8 cellular contexts compared by ENCODE assay signal in the genomic region with DNA sequence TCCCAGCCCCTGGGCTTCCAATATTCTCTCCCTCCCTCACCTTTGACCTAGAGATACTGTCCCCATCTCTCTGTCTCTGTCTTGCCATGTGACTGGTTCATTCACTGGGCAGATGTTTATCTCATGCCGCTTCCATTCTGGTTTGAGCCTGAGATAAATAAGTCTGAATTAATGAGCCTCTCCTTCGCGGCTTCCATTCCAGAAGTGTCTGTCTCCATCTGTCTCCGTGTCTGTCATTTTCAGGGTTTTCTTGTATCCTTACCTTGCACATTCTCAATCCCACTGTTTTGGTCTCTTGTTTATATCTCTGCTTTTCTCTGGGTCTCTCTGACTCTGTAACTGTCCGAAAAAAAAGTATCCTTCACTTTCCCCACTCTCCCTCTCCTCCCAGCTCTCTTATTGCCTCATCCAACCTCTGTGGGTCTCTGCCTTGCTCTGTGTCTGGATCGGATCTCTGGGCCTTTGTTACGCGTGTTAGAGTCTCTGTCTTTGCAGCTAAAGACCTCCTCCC. TPM values are rescaled to one million over a fixed set of nuclear protein-coding genes. Genes with fewer than 3 reads are reported as not detected.
DNase-seq lines count a peak whose midpoint lies in the region; ATAC-seq, FAIRE-seq and TF ChIP-seq lines count a peak whose summit lies in the region.

No MANE protein-coding gene starts in this region.

- ATAC-seq in gastrocnemius medialis = no peak
- ATAC-seq in HG02870 (IDR thresholded peaks at IDR 0.05; ENCODE audit: unreplicated experiment) = no peak

- H3K9ac ChIP-seq in SK-N-MC (ENCODE audit: insufficient read length) (peak overlapping the region; percentile 70), fibroblast of lung (ENCODE audit: insufficient read depth, low read length) (peak overlapping the region; percentile 44)

- intact Hi-C loops in gastrocnemius medialis (cut with DNase I; ENCODE audit: low total_unique reads) = no loop called here

- H3K27me3 ChIP-seq in H7 (ENCODE audit: control insufficient read depth, insufficient read depth, low read length) = no peaks in the 10 kb centered on the region
- no peaks in the 10 kb centered on the region for H3K27me3 ChIP-seq in fibroblast of lung (ENCODE audit: control insufficient read depth, insufficient read depth, low read length)
- no peaks in the 10 kb centered on the region for H3K27me3 ChIP-seq in gastrocnemius medialis
- no peaks in the 10 kb centered on the region for H3K27me3 ChIP-seq in MG63

- no peaks in the 10 kb centered on the region for H3K9me3 ChIP-seq in SK-N-MC (ENCODE audit: low read depth, low read length)
- H3K9me3 ChIP-seq in fibroblast of lung (ENCODE audit: control insufficient read depth, insufficient read depth, low read depth, low read length) = no peaks in the 10 kb centered on the region
- no peaks in the 10 kb centered on the region for H3K9me3 ChIP-seq in gastrocnemius medialis
- no peaks in the 10 kb centered on the region for H3K9me3 ChIP-seq in MG63

- H3K4me1 ChIP-seq in fibroblast of lung (ENCODE audit: control insufficient read depth, extremely low read depth, insufficient read depth, low read length) (peaks cover 7% of the 10 kb centered on the region), gastrocnemius medialis (peaks cover 24 to 28% of the 10 kb centered on the region in 2 donors)

- no peak for TF ChIP-seq CTCF in fibroblast of lung (conservative IDR thresholded peaks at IDR 0.05 in 1 of 2, IDR thresholded peaks at IDR 0.05 in 1 of 2; ENCODE audit: low read depth in 1 of 2, low read length in 2 of 2)
- TF ChIP-seq CTCF in gastrocnemius medialis (IDR thresholded peaks at IDR 0.05 in 4 of 5, conservative IDR thresholded peaks at IDR 0.05 in 1 of 5) = no peak

- H3K36me3 ChIP-seq in H7 (replicated peaks; ENCODE audit: control insufficient read depth, insufficient read depth, low read length) = no peaks in the 10 kb centered on the region; the same call in none of the 2 replicates
- H3K36me3 ChIP-seq in SK-N-MC (ENCODE audit: insufficient read depth, low read length) = no peaks in the 10 kb centered on the region; the same call in none of the 2 replicates
- peaks cover 2% of the 10 kb centered on the region for H3K36me3 ChIP-seq in fibroblast of lung (ENCODE audit: control insufficient read depth, insufficient read depth, low read length)
- H3K36me3 ChIP-seq in gastrocnemius medialis = peaks cover 0 to 4% of the 10 kb centered on the region in 2 donors
- peaks cover 33% of the 10 kb centered on the region for H3K36me3 ChIP-seq in MG63

- peak overlapping the region; percentile 85 for H2AFZ ChIP-seq in fibroblast of lung (ENCODE audit: low read length)

- H3K27ac ChIP-seq in SK-N-MC (peak overlapping the region; percentile 83), fibroblast of lung (ENCODE audit: insufficient read depth, low read length) (peak overlapping the region; percentile 67), gastrocnemius medialis (peak overlapping the region; percentile 90 to 99 (median 94))

- peaks cover 6% of the 10 kb centered on the region for H3K79me2 ChIP-seq in fibroblast of lung (ENCODE audit: control insufficient read depth, insufficient read depth, low read length)

- no peak for FAIRE-seq in HTR-8/SVneo (lab: Jason Lieb, UNC)

- no peaks in the 10 kb centered on the region for H4K20me1 ChIP-seq in fibroblast of lung (ENCODE audit: control insufficient read depth, extremely low read depth, insufficient read depth, low read length)

- DNase-seq in H7 = peak; percentile 54
- no peak for DNase-seq in SK-N-MC (ENCODE audit: low read depth, low spot score)
- DNase-seq in fibroblast of lung (ENCODE audit: low read depth in 2 of 2) = no peak
- no peak for DNase-seq in gastrocnemius medialis
- no peak for DNase-seq in SIG-M5 (lab: John Stamatoyannopoulos, UW)
- DNase-seq in MG63 = no peak
- DNase-seq in HTR-8/SVneo (ENCODE audit: insufficient read length, low spot score) = no peak

- peak overlapping the region; percentile 97 for H3K4me2 ChIP-seq in fibroblast of lung (ENCODE audit: extremely low read depth, insufficient read depth, low read length)

- no peak for TF ChIP-seq POLR2A in gastrocnemius medialis (IDR thresholded peaks at IDR 0.05)

- peak overlapping the region; percentile 30 for H3K4me3 ChIP-seq in H7 (ENCODE audit: insufficient read depth, low read depth, low read length)
- peak overlapping the region; percentile 94 for H3K4me3 ChIP-seq in SK-N-MC
- H3K4me3 ChIP-seq in fibroblast of lung (replicated peaks in 1 of 4; ENCODE audit: control extremely low read depth in 1 of 4, insufficient read depth in 1 of 4, low read depth in 3 of 4, low read length in 4 of 4) = peak overlapping the region; percentile 38 to 77 (median 48)
- H3K4me3 ChIP-seq in gastrocnemius medialis = peak overlapping the region; percentile 3 to 75 (median 56)
- no peak overlapping the region for H3K4me3 ChIP-seq in MG63

- in situ Hi-C loops in gastrocnemius medialis (cut with MboI; ENCODE audit: low sequenced_read_pairs in 4 of 4) = no loop called here

RNA-seq across cellular contexts. Expression of gene SPHK2, which starts 4.3 kb away (rescaled TPM):
- 10.9 and 26.4 TPM in 2 replicates for total RNA-seq in H7 (2014; rRNA removed; shearing (Covaris generic))
- total RNA-seq in fibroblast of lung = 5.1 and 9.6 TPM in 2 replicates
- 3.4 and 5.7 TPM in 2 replicates for polyA plus RNA-seq in fibroblast of lung
- 6.5 and 13.9 TPM in 2 replicates for polyA plus RNA-seq in fibroblast of lung (2012)
- polyA minus RNA-seq in fibroblast of lung (ENCODE audit: low replicate concordance) = 4.5 and 6.4 TPM in 2 replicates
- 10 to 100 TPM in 2 of 4 donors, 1 to 10 TPM in 2; 7.8 to 12.4 (median 9.2) TPM for total RNA-seq in gastrocnemius medialis
- 6.7 and 8.6 TPM in 2 replicates for total RNA-seq in MG63 (2014; rRNA removed; shearing (Covaris generic); ENCODE audit: low replicate concordance)

RNA-seq across cellular contexts. Expression of gene RPL18, which starts 4.6 kb away (rescaled TPM):
- total RNA-seq in H7 (2014; rRNA removed; shearing (Covaris generic)) = 3,978 and 5,156 TPM in 2 replicates
- total RNA-seq in fibroblast of lung (2,017 and 2,054 TPM in 2 replicates), gastrocnemius medialis (1,000 to 10,000 TPM; 1,223 to 1,420 (median 1,299) TPM)
- 1,166 and 1,578 TPM in 2 replicates for polyA plus RNA-seq in fibroblast of lung
- 2,372 and 2,688 TPM in 2 replicates for polyA plus RNA-seq in fibroblast of lung (2012)
- 1,142 and 1,357 TPM in 2 replicates for polyA minus RNA-seq in fibroblast of lung (ENCODE audit: low replicate concordance)
- total RNA-seq in MG63 (2014; rRNA removed; shearing (Covaris generic); ENCODE audit: low replicate concordance) = 3,057 and 3,727 TPM in 2 replicates

RNA-seq across cellular contexts. Expression of gene FAM83E, which starts 8.7 kb away (rescaled TPM):
- total RNA-seq in H7 (2014; rRNA removed; shearing (Covaris generic)) = 3.8 and 4.0 TPM in 2 replicates
- 0.50 and 1.0 TPM in 2 replicates for total RNA-seq in fibroblast of lung
- polyA plus RNA-seq in fibroblast of lung = not detected in 2 replicates
- not detected in 2 replicates for polyA plus RNA-seq in fibroblast of lung (2012)
- not detected in 2 replicates for polyA minus RNA-seq in fibroblast of lung (ENCODE audit: low replicate concordance)
- total RNA-seq in gastrocnemius medialis = under 1 TPM in 1 of 4 donors, not detected in 3; 0.15 TPM
- total RNA-seq in MG63 (2014; rRNA removed; shearing (Covaris generic); ENCODE audit: low replicate concordance) = not detected in 2 replicates

RNA-seq across cellular contexts. Expression of gene DBP, which starts 13.6 kb away (rescaled TPM):
- 11.2 and 18.2 TPM in 2 replicates for total RNA-seq in H7 (2014; rRNA removed; shearing (Covaris generic))
- 17.2 and 23.6 TPM in 2 replicates for total RNA-seq in fibroblast of lung
- polyA plus RNA-seq in fibroblast of lung = 3.2 and 4.8 TPM in 2 replicates
- polyA plus RNA-seq in fibroblast of lung (2012) = 6.0 and 11.1 TPM in 2 replicates
- polyA minus RNA-seq in fibroblast of lung (ENCODE audit: low replicate concordance) = 1.6 and 6.7 TPM in 2 replicates
- total RNA-seq in gastrocnemius medialis = 10 to 100 TPM in 1 of 4 donors, 1 to 10 TPM in 3; 1.7 to 12.9 (median 4.4) TPM
- total RNA-seq in MG63 (2014; rRNA removed; shearing (Covaris generic); ENCODE audit: low replicate concordance) = 9.3 and 14.5 TPM in 2 replicates

RNA-seq across cellular contexts. Expression of gene SPACA4, which starts 17.1 kb away (rescaled TPM):
- not detected in 2 replicates for total RNA-seq in H7 (2014; rRNA removed; shearing (Covaris generic))
- not detected in 2 replicates for total RNA-seq in fibroblast of lung
- not detected in 2 replicates for polyA plus RNA-seq in fibroblast of lung
- polyA plus RNA-seq in fibroblast of lung (2012) = not detected in 2 replicates
- polyA minus RNA-seq in fibroblast of lung (ENCODE audit: low replicate concordance) = not detected in 2 replicates
- total RNA-seq in gastrocnemius medialis = not detected
- not detected in 2 replicates for total RNA-seq in MG63 (2014; rRNA removed; shearing (Covaris generic); ENCODE audit: low replicate concordance)
